9 cellular contexts compared by ENCODE assay signal in genomic region chr6:112202639-112203341, GRCh38. TPM values are rescaled to one million over a fixed set of nuclear protein-coding genes. Genes with fewer than 3 reads are reported as not detected.
DNase-seq lines count a peak whose midpoint lies in the region; ATAC-seq, FAIRE-seq and TF ChIP-seq lines count a peak whose summit lies in the region.
"Had no signal": no experiment of that assay in that cellular context is flagged by ENCODE, and none has a peak within 500 bp of the region (broad histone marks: within the 10 kb centered on the region; RNA-seq: fewer than 3 reads in every experiment).

No MANE protein-coding gene starts in this region.

- H3K36me3 ChIP-seq in tibial nerve: peaks cover 0 to 35% (median 0%) of the 10 kb centered on the region in 3 donors

- TF ChIP-seq POLR2A in tibial nerve (IDR thresholded peaks at IDR 0.05): no peak

- intact Hi-C loops in left colon (cut with DNase I, micrococcal nuclease): no loop called here

- peak; percentile 18 for FAIRE-seq in endometrium (lab: Jason Lieb, UNC)

- WGBS in tibial nerve, 2 donors: 14 to 17% methylated on average over 12 of the region's 12 CpGs

- ATAC-seq in HG03439 (IDR thresholded peaks at IDR 0.05; ENCODE audit: unreplicated experiment) (peak; percentile 73), left colon (no peak)

- peak overlapping the region in 2 of 4 donors; percentile 2 to 9 for H3K4me3 ChIP-seq in tibial nerve
- H3K4me3 ChIP-seq: cardiac muscle cell had no signal

- peak; percentile 57 for DNase-seq in NCI-H82 (lab: John Stamatoyannopoulos, UW)
- DNase-seq in NCI-H82 treated with DMSO at 0.1 percent for 48 hours (lab: John Stamatoyannopoulos, UW; ENCODE audit: unreplicated experiment): no peak
- no peak for DNase-seq in tibial nerve (ENCODE audit: low spot score in 2 of 2)
- no peak for DNase-seq in central memory CD4-positive, alpha-beta T cell
- no peak for DNase-seq in left colon
- DNase-seq in retina: no peak

- H3K27me3 ChIP-seq in tibial nerve: no peaks in the 10 kb centered on the region
- H3K27me3 ChIP-seq: cardiac muscle cell had no signal

- peak overlapping the region; percentile 69 to 92 (median 77) for H3K27ac ChIP-seq in tibial nerve
- H3K27ac ChIP-seq: cardiac muscle cell had no signal

- TF ChIP-seq EP300 in tibial nerve (IDR thresholded peaks at IDR 0.05): peak; percentile 52 to 58

- H3K9me3 ChIP-seq in tibial nerve: no peaks in the 10 kb centered on the region

- H3K4me1 ChIP-seq in tibial nerve: peaks cover 2 to 81% (median 41%) of the 10 kb centered on the region in 4 donors

- peak in 1 of 5 experiments; percentile 10 for TF ChIP-seq CTCF in tibial nerve (IDR thresholded peaks at IDR 0.05)

RNA-seq across cellular contexts. Expression of gene LAMA4, which starts 51.6 kb away (rescaled TPM):
- total RNA-seq in tibial nerve (100 to 1,000 TPM; 229 to 524 (median 468) TPM), left colon (10 to 100 TPM; 12.4 to 31.8 TPM)

Comparison
In these comparisons a context has a peak if more than half of its experiments do, and no peak if none do; other contexts are left out.
1. RNA of gene LAMA4, which starts 51.6 kb away (total RNA-seq): 229 to 524 TPM in tibial nerve; 12.4 to 31.8 TPM in left colon; every median in the first group is over 4 times any median in the second.